ENCODE assay signal across 1 cellular context in the genomic region with DNA sequence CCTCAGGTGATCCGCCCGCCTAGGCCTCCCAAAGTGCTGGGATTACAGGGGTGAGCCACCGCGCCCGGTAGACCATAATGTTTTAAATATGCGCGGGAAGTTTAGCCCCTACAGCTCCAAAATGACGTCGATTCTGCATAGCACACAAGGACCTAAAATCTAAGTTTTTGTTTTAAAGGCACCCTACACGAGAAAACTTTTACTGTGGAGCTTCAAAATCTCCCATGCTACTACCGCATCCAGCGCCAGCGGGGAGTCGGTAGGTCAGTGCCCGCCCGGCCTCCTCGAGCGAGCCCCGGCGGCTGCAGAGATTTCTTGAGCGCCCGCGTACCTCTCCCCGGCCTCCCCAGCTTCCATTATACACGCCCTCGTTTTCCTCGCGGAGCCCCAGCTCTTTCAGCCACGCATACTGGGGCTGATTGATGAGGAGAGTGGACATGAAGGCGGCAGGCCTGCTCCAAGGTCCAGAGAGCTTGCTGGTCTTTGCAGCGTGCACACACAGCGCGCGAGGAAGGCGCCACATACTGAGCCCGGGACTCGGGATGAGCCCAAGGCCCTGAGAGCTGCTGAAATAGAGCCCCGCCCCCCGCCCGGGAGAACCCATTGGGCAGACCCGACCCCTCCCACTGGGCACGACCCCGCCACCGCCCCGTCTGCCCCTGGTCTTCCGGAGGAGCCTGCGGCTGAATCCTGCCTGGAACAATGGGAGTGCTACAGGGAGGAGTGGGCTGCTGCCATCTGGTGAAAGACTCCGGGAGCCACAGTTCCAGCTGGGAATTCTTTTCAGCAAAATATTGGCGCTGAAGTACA.
A peak's percentile ranks its signal among the peaks of the same experiment; 100 is the strongest.
TF ChIP-seq lines count a peak whose summit lies in the region.

A gene (minus strand): TSS at position 544 of the 810 bp plus-strand sequence. CDS start 21 bp downstream, at position 523.

TF ChIP-seq in HepG2, 621 proteins besides CTCF, POLR2A, EP300 and RAD21 (continued from another document and continues in another):
- TF ChIP-seq, protein P1, sequence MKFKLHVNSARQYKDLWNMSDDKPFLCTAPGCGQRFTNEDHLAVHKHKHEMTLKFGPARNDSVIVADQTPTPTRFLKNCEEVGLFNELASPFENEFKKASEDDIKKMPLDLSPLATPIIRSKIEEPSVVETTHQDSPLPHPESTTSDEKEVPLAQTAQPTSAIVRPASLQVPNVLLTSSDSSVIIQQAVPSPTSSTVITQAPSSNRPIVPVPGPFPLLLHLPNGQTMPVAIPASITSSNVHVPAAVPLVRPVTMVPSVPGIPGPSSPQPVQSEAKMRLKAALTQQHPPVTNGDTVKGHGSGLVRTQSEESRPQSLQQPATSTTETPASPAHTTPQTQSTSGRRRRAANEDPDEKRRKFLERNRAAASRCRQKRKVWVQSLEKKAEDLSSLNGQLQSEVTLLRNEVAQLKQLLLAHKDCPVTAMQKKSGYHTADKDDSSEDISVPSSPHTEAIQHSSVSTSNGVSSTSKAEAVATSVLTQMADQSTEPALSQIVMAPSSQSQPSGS (CRISPR knock-in tag; IDR thresholded peaks at IDR 0.05): 0 out of 2 replicates have a peak, but pooled peaks have one; percentile 32
- TF ChIP-seq, protein P2, sequence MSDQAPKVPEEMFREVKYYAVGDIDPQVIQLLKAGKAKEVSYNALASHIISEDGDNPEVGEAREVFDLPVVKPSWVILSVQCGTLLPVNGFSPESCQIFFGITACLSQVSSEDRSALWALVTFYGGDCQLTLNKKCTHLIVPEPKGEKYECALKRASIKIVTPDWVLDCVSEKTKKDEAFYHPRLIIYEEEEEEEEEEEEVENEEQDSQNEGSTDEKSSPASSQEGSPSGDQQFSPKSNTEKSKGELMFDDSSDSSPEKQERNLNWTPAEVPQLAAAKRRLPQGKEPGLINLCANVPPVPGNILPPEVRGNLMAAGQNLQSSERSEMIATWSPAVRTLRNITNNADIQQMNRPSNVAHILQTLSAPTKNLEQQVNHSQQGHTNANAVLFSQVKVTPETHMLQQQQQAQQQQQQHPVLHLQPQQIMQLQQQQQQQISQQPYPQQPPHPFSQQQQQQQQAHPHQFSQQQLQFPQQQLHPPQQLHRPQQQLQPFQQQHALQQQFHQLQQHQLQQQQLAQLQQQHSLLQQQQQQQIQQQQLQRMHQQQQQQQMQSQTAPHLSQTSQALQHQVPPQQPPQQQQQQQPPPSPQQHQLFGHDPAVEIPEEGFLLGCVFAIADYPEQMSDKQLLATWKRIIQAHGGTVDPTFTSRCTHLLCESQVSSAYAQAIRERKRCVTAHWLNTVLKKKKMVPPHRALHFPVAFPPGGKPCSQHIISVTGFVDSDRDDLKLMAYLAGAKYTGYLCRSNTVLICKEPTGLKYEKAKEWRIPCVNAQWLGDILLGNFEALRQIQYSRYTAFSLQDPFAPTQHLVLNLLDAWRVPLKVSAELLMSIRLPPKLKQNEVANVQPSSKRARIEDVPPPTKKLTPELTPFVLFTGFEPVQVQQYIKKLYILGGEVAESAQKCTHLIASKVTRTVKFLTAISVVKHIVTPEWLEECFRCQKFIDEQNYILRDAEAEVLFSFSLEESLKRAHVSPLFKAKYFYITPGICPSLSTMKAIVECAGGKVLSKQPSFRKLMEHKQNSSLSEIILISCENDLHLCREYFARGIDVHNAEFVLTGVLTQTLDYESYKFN (CRISPR knock-in tag; conservative IDR thresholded peaks at IDR 0.05): peak; percentile 49
- TF ChIP-seq, protein P3, sequence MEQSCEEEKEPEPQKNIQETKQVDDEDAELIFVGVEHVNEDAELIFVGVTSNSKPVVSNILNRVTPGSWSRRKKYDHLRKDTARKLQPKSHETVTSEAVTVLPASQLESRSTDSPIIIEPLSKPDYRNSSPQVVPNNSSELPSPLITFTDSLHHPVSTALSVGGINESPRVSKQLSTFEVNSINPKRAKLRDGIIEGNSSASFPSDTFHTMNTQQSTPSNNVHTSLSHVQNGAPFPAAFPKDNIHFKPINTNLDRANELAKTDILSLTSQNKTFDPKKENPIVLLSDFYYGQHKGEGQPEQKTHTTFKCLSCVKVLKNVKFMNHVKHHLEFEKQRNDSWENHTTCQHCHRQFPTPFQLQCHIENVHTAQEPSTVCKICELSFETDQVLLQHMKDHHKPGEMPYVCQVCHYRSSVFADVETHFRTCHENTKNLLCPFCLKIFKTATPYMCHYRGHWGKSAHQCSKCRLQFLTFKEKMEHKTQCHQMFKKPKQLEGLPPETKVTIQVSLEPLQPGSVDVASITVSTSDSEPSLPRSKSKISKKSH (CRISPR knock-in tag; IDR thresholded peaks at IDR 0.05; ENCODE audit: borderline replicate concordance): peak; percentile 90; the same call in 1 of the 2 replicates
- TF ChIP-seq, protein P4, sequence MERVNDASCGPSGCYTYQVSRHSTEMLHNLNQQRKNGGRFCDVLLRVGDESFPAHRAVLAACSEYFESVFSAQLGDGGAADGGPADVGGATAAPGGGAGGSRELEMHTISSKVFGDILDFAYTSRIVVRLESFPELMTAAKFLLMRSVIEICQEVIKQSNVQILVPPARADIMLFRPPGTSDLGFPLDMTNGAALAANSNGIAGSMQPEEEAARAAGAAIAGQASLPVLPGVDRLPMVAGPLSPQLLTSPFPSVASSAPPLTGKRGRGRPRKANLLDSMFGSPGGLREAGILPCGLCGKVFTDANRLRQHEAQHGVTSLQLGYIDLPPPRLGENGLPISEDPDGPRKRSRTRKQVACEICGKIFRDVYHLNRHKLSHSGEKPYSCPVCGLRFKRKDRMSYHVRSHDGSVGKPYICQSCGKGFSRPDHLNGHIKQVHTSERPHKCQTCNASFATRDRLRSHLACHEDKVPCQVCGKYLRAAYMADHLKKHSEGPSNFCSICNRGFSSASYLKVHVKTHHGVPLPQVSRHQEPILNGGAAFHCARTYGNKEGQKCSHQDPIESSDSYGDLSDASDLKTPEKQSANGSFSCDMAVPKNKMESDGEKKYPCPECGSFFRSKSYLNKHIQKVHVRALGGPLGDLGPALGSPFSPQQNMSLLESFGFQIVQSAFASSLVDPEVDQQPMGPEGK (CRISPR knock-in tag; IDR thresholded peaks at IDR 0.05): peak; percentile 60; the same call in 1 of the 2 replicates
- TF ChIP-seq NFKB2 (CRISPR knock-in tag; IDR thresholded peaks at IDR 0.05; ENCODE audit: borderline replicate concordance) (peak; percentile 80; the same call in 1 of the 2 replicates), SALL2 (CRISPR knock-in tag; IDR thresholded peaks at IDR 0.05) (peak; percentile 74), ZFP1 (CRISPR knock-in tag; IDR thresholded peaks at IDR 0.05) (peak; percentile 52; the same call in 1 of the 2 replicates), HMG20B (CRISPR knock-in tag; conservative IDR thresholded peaks at IDR 0.05) (peak; percentile 60), MTA1 (CRISPR knock-in tag; IDR thresholded peaks at IDR 0.05; ENCODE audit: borderline replicate concordance) (peak; percentile 65; the same call in 1 of the 2 replicates), TARDBP (CRISPR knock-in tag; IDR thresholded peaks at IDR 0.05) (peak; percentile 87), KLF16 (CRISPR knock-in tag; IDR thresholded peaks at IDR 0.05) (peak in 1 of 2 experiments; percentile 84; a peak in 2 of 4 replicates), FOSL1 (CRISPR knock-in tag; IDR thresholded peaks at IDR 0.05; ENCODE audit: borderline replicate concordance) (no peak), NR2F1 (CRISPR knock-in tag; IDR thresholded peaks at IDR 0.05) (no peak), ZEB1 (IDR thresholded peaks at IDR 0.05; ENCODE audit: insufficient replicate concordance, low read depth) (peak; percentile 48), JUND (CRISPR knock-in tag; IDR thresholded peaks at IDR 0.05) (0 out of 2 replicates have a peak, but pooled peaks have one; percentile 50), TOE1 (CRISPR knock-in tag; IDR thresholded peaks at IDR 0.05) (peak; percentile 79), GABPB1 (CRISPR knock-in tag; IDR thresholded peaks at IDR 0.05) (peak; percentile 92), KLF15 (CRISPR knock-in tag; IDR thresholded peaks at IDR 0.05; ENCODE audit: borderline replicate concordance) (peak; percentile 98; the same call in 1 of the 2 replicates), SOX6 (IDR thresholded peaks at IDR 0.05) (no peak), SOX6 (CRISPR knock-in tag; IDR thresholded peaks at IDR 0.05) (peak; percentile 87), ZNF724P (CRISPR knock-in tag; IDR thresholded peaks at IDR 0.05; ENCODE audit: borderline replicate concordance) (peak; percentile 86; the same call in 1 of the 2 replicates), PHF8 (CRISPR knock-in tag; IDR thresholded peaks at IDR 0.05) (peak; percentile 91), TBX3 (IDR thresholded peaks at IDR 0.05; ENCODE audit: borderline replicate concordance) (peak; percentile 41; the same call in 1 of the 2 replicates)
- TF ChIP-seq, protein P5, sequence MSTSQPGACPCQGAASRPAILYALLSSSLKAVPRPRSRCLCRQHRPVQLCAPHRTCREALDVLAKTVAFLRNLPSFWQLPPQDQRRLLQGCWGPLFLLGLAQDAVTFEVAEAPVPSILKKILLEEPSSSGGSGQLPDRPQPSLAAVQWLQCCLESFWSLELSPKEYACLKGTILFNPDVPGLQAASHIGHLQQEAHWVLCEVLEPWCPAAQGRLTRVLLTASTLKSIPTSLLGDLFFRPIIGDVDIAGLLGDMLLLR (CRISPR knock-in tag; IDR thresholded peaks at IDR 0.05): 0 out of 2 replicates have a peak, but pooled peaks have one; percentile 51
- TF ChIP-seq, protein P6, sequence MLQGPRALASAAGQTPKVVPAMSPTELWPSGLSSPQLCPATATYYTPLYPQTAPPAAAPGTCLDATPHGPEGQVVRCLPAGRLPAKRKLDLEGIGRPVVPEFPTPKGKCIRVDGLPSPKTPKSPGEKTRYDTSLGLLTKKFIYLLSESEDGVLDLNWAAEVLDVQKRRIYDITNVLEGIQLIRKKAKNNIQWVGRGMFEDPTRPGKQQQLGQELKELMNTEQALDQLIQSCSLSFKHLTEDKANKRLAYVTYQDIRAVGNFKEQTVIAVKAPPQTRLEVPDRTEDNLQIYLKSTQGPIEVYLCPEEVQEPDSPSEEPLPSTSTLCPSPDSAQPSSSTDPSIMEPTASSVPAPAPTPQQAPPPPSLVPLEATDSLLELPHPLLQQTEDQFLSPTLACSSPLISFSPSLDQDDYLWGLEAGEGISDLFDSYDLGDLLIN (CRISPR knock-in tag; IDR thresholded peaks at IDR 0.05; ENCODE audit: borderline replicate concordance): no peak
- TF ChIP-seq, protein P7, sequence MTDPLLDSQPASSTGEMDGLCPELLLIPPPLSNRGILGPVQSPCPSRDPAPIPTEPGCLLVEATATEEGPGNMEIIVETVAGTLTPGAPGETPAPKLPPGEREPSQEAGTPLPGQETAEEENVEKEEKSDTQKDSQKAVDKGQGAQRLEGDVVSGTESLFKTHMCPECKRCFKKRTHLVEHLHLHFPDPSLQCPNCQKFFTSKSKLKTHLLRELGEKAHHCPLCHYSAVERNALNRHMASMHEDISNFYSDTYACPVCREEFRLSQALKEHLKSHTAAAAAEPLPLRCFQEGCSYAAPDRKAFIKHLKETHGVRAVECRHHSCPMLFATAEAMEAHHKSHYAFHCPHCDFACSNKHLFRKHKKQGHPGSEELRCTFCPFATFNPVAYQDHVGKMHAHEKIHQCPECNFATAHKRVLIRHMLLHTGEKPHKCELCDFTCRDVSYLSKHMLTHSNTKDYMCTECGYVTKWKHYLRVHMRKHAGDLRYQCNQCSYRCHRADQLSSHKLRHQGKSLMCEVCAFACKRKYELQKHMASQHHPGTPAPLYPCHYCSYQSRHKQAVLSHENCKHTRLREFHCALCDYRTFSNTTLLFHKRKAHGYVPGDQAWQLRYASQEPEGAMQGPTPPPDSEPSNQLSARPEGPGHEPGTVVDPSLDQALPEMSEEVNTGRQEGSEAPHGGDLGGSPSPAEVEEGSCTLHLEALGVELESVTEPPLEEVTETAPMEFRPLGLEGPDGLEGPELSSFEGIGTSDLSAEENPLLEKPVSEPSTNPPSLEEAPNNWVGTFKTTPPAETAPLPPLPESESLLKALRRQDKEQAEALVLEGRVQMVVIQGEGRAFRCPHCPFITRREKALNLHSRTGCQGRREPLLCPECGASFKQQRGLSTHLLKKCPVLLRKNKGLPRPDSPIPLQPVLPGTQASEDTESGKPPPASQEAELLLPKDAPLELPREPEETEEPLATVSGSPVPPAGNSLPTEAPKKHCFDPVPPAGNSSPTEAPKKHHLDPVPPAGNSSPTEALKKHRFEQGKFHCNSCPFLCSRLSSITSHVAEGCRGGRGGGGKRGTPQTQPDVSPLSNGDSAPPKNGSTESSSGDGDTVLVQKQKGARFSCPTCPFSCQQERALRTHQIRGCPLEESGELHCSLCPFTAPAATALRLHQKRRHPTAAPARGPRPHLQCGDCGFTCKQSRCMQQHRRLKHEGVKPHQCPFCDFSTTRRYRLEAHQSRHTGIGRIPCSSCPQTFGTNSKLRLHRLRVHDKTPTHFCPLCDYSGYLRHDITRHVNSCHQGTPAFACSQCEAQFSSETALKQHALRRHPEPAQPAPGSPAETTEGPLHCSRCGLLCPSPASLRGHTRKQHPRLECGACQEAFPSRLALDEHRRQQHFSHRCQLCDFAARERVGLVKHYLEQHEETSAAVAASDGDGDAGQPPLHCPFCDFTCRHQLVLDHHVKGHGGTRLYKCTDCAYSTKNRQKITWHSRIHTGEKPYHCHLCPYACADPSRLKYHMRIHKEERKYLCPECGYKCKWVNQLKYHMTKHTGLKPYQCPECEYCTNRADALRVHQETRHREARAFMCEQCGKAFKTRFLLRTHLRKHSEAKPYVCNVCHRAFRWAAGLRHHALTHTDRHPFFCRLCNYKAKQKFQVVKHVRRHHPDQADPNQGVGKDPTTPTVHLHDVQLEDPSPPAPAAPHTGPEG (CRISPR knock-in tag; IDR thresholded peaks at IDR 0.05): peak; percentile 91
- TF ChIP-seq, protein P8, sequence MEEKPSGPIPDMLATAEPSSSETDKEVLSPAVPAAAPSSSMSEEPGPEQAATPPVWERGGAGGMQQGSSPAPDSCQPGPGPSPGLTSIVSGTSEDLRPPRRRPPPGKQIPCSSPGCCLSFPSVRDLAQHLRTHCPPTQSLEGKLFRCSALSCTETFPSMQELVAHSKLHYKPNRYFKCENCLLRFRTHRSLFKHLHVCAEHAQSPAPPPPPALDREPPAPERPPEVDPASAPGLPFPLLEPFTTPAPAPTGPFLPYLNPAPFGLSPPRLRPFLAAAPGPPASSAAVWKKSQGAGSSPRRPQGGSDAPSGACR (CRISPR knock-in tag; IDR thresholded peaks at IDR 0.05): peak; percentile 84; the same call in 1 of the 2 replicates
- TF ChIP-seq, protein P9, sequence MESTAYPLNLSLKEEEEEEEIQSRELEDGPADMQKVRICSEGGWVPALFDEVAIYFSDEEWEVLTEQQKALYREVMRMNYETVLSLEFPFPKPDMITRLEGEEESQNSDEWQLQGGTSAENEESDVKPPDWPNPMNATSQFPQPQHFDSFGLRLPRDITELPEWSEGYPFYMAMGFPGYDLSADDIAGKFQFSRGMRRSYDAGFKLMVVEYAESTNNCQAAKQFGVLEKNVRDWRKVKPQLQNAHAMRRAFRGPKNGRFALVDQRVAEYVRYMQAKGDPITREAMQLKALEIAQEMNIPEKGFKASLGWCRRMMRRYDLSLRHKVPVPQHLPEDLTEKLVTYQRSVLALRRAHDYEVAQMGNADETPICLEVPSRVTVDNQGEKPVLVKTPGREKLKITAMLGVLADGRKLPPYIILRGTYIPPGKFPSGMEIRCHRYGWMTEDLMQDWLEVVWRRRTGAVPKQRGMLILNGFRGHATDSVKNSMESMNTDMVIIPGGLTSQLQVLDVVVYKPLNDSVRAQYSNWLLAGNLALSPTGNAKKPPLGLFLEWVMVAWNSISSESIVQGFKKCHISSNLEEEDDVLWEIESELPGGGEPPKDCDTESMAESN (CRISPR knock-in tag; conservative IDR thresholded peaks at IDR 0.05): peak; percentile 84
